Comparison of ENCODE assay signal across 20 cellular contexts in the genomic region with DNA sequence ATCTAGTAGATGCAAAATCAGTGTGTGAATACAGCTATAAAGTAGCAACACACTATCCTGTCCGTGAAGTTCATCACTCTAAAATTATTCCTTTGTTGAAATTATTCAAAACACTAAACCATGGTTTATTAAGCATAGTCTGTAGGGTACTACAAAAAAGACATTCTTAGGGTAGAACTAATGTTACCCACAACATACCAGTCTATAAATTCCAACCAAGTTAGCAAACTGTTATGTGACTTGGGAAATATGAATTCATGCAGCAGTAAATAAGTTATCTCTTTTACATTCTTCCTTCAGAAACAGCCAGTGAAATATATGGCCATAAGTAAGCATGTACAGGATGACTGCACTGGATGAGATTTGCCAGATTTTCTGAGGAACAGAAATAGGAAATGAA.
"Had no signal": no experiment of that assay in that cellular context is flagged by ENCODE, and none has a peak within 500 bp of the region (broad histone marks: within the 10 kb centered on the region; RNA-seq: fewer than 3 reads in every experiment).

No MANE protein-coding gene starts in this region.

- H3K27ac ChIP-seq: esophagus squamous epithelium, parathyroid adenoma, sigmoid colon had no signal

- H3K27me3 Mint-ChIP-seq: activated CD4-positive, alpha-beta memory T cell treated with anti-CD3 and anti-CD28 coated beads for 36 hours; activated naive CD4-positive, alpha-beta T cell treated with anti-CD3 and anti-CD28 coated beads, Interleukin-2, amount 50 U/mL, for 24 hours; activated T-cell treated with anti-CD3 and anti-CD28 coated beads, Interleukin-2, amount 50 U/mL, for 24 hours; brain; central memory CD8-positive, alpha-beta T cell; naive thymus-derived CD4-positive, alpha-beta T cell had no signal

- DNase-seq: activated CD4-positive, alpha-beta memory T cell treated with anti-CD3 and anti-CD28 coated beads for 36 hours; activated CD4-positive, CD25-positive, alpha-beta regulatory T cell treated with anti-CD3 and anti-CD28 coated beads, Interleukin-2, amount 50 U/mL, for 72 hours; activated T-cell treated with anti-CD3 and anti-CD28 coated beads, Interleukin-2, amount 50 U/mL, for 24 hours; amniotic stem cell; cortex of kidney; effector CD8-positive, alpha-beta T cell; esophagus squamous epithelium; islet precursor cell; mammary epithelial cell; mucosa of descending colon; naive thymus-derived CD4-positive, alpha-beta T cell; sigmoid colon had no signal

- H2AFZ ChIP-seq: parathyroid adenoma had no signal

- H3K4me1 ChIP-seq: esophagus squamous epithelium, parathyroid adenoma, sigmoid colon had no signal

- H3K9me3 Mint-ChIP-seq: activated naive CD4-positive, alpha-beta T cell treated with anti-CD3 and anti-CD28 coated beads, Interleukin-2, amount 50 U/mL, for 24 hours had no signal

- ATAC-seq: left lobe of liver; mucosa of descending colon; naive thymus-derived CD4-positive, alpha-beta T cell; stimulated activated effector memory CD8-positive, alpha-beta T cell treated with anti-CD3 and anti-CD28 coated beads, Interleukin-12 subunit alpha, Interleukin-12 subunit beta, amount 100 ng/mL, for 72 hours had no signal

- H3K4me3 ChIP-seq: esophagus squamous epithelium, mucosa of descending colon, sigmoid colon had no signal

- H3K36me3 ChIP-seq: esophagus squamous epithelium, sigmoid colon had no signal

- H3K27me3 ChIP-seq: esophagus squamous epithelium, sigmoid colon had no signal

- H3K36me3 Mint-ChIP-seq: activated CD4-positive, alpha-beta memory T cell treated with anti-CD3 and anti-CD28 coated beads for 36 hours; activated naive CD4-positive, alpha-beta T cell treated with anti-CD3 and anti-CD28 coated beads, Interleukin-2, amount 50 U/mL, for 24 hours; brain; naive thymus-derived CD4-positive, alpha-beta T cell; stimulated activated effector memory CD8-positive, alpha-beta T cell treated with anti-CD3 and anti-CD28 coated beads, Interleukin-12 subunit alpha, Interleukin-12 subunit beta, amount 100 ng/mL, for 72 hours had no signal

- H3K9ac ChIP-seq: parathyroid adenoma had no signal

- H3K4me1 Mint-ChIP-seq: activated naive CD4-positive, alpha-beta T cell treated with anti-CD3 and anti-CD28 coated beads, Interleukin-2, amount 50 U/mL, for 24 hours; central memory CD8-positive, alpha-beta T cell; naive thymus-derived CD4-positive, alpha-beta T cell; stimulated activated effector memory CD8-positive, alpha-beta T cell treated with anti-CD3 and anti-CD28 coated beads, Interleukin-12 subunit alpha, Interleukin-12 subunit beta, amount 100 ng/mL, for 72 hours had no signal

- H3K79me2 ChIP-seq: parathyroid adenoma had no signal

- FAIRE-seq: endothelial cell of umbilical vein, urothelium cell line had no signal

- H3K4me3 Mint-ChIP-seq: activated CD4-positive, alpha-beta memory T cell treated with anti-CD3 and anti-CD28 coated beads for 36 hours; activated naive CD4-positive, alpha-beta T cell treated with anti-CD3 and anti-CD28 coated beads, Interleukin-2, amount 50 U/mL, for 24 hours; activated T-cell treated with anti-CD3 and anti-CD28 coated beads, Interleukin-2, amount 50 U/mL, for 24 hours; brain; central memory CD8-positive, alpha-beta T cell; naive thymus-derived CD4-positive, alpha-beta T cell; stimulated activated effector memory CD8-positive, alpha-beta T cell treated with anti-CD3 and anti-CD28 coated beads, Interleukin-12 subunit alpha, Interleukin-12 subunit beta, amount 100 ng/mL, for 72 hours had no signal

- H3K27ac Mint-ChIP-seq: activated CD4-positive, alpha-beta memory T cell treated with anti-CD3 and anti-CD28 coated beads for 36 hours; activated naive CD4-positive, alpha-beta T cell treated with anti-CD3 and anti-CD28 coated beads, Interleukin-2, amount 50 U/mL, for 24 hours; activated T-cell treated with anti-CD3 and anti-CD28 coated beads, Interleukin-2, amount 50 U/mL, for 24 hours; brain; naive thymus-derived CD4-positive, alpha-beta T cell; stimulated activated effector memory CD8-positive, alpha-beta T cell treated with anti-CD3 and anti-CD28 coated beads, Interleukin-12 subunit alpha, Interleukin-12 subunit beta, amount 100 ng/mL, for 72 hours had no signal
